In genomic region chr2:175259164-175259563, GRCh38 we compare ENCODE assay signal across 28 cellular contexts.
"Had no signal": no experiment of that assay in that cellular context is flagged by ENCODE, and none has a peak within 500 bp of the region (broad histone marks: within the 10 kb centered on the region; RNA-seq: fewer than 3 reads in every experiment).

No MANE protein-coding gene starts in this region.

- ATAC-seq: effector memory CD8-positive, alpha-beta T cell; esophagus mucosa; foreskin keratinocyte; gastrocnemius medialis; gastroesophageal sphincter; heart left ventricle; heart right ventricle had no signal

- H3K9me3 ChIP-seq: colonic mucosa, esophagus muscularis mucosa, gastrocnemius medialis, heart left ventricle, heart right ventricle had no signal

- H3K36me3 ChIP-seq: colonic mucosa, esophagus muscularis mucosa, esophagus squamous epithelium, gastrocnemius medialis, gastroesophageal sphincter, heart left ventricle, heart right ventricle had no signal

- DNase-seq: colonic mucosa; cortex of kidney; dermis blood vessel endothelial cell; dorsolateral prefrontal cortex; effector CD4-positive, alpha-beta T cell; effector CD8-positive, alpha-beta T cell; effector memory CD4-positive, alpha-beta T cell; effector memory CD8-positive, alpha-beta T cell; endodermal cell; erythroblast; esophagus squamous epithelium; foreskin fibroblast; foreskin keratinocyte; foreskin melanocyte; gastrocnemius medialis; glutamatergic neuron; head of caudate nucleus; heart left ventricle; heart right ventricle had no signal

- H3K27ac ChIP-seq: colonic mucosa, coronary artery, dorsolateral prefrontal cortex, epithelial cell of prostate, esophagus muscularis mucosa, esophagus squamous epithelium, foreskin keratinocyte, gastrocnemius medialis, gastroesophageal sphincter, heart left ventricle, heart right ventricle had no signal

- H3K4me3 ChIP-seq: colonic mucosa, coronary artery, dorsolateral prefrontal cortex, esophagus muscularis mucosa, esophagus squamous epithelium, gastrocnemius medialis, gastroesophageal sphincter, heart left ventricle, heart right ventricle had no signal

- H3K27me3 ChIP-seq: colonic mucosa, foreskin keratinocyte had no signal

- H3K4me1 ChIP-seq: colonic mucosa, esophagus muscularis mucosa, esophagus squamous epithelium, foreskin keratinocyte, gastrocnemius medialis, gastroesophageal sphincter, heart left ventricle, heart right ventricle had no signal

- FAIRE-seq: colon, endometrium, endothelial cell of umbilical vein, frontal cortex had no signal
